ENCODE assay signal across 8 cellular contexts in the genomic region with DNA sequence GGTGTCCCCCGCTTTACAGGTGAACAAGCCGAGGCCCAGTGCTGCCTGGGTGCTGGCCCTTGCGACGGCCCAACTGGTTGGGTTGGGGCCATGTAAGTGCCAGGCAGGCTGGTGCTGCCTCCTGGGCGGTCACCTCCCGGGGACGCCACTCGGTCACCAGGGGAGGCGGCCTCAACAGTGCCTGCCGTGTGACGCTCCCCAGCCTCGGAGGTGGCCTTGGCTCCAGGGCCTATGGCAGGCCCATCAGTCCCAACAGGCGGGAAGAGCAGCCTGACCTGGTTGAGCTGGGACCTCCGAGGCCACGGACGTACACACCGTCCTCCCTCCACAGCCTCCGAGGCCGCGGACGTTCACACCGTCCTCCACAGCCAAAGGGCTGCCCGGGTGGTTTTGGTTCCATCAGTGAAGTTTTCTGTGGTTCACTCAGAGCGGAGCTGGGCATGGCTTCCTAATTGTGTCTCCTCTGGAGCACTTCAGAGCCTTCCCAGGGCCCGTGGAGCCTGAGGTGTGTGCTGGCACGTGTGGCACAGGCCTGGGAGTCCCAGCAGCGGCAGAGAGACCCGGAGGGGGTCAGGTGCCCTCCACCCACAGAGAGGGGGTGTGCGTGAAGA. TPM values are rescaled to one million over a fixed set of nuclear protein-coding genes. Genes with fewer than 3 reads are reported as not detected.
DNase-seq lines count a peak whose midpoint lies in the region; ATAC-seq and TF ChIP-seq lines count a peak whose summit lies in the region.

No MANE protein-coding gene starts in this region.

- H3K27ac ChIP-seq in HCT116 (ENCODE audit: low read depth, low read length) = peak overlapping the region; percentile 100
- peak overlapping the region; percentile 87 for H3K27ac ChIP-seq in right atrium auricular region

- TF ChIP-seq RAD21 in HCT116 (IDR thresholded peaks at IDR 0.05; ENCODE audit: low read depth) = no peak

- peak overlapping the region in 1 of 2 experiments; percentile 50; a peak in 2 of 4 replicates for H3K4me3 ChIP-seq in HCT116 (replicated peaks in 1 of 2; ENCODE audit: low read depth in 1 of 2, low read length in 2 of 2)
- peak overlapping the region in 1 of 2 donors; percentile 21 for H3K4me3 ChIP-seq in right atrium auricular region

- H3K79me2 ChIP-seq in HCT116 (ENCODE audit: insufficient read depth, low read length) = no peaks in the 10 kb centered on the region

- POLR2A ChIA-PET in HCT116 (lab: Charles Lee) = interaction anchor here (0.6 to 1.2 kb wide), 5 partner anchors 14 to 112 kb away, joined by 3 to 4 read pairs (median 3); partner anchors contain the start of gene SLCO4A1
- POLR2A ChIA-PET in activated B cell treated with CpG ODN at 0.5 μM for 24 hours (lab: Charles Lee) = interaction anchor here (0.6 to 11.0 kb wide), 13 partner anchors 14 to 283 kb away, joined by 3 to 147 read pairs (median 5); partner anchors contain the start of genes MRGBP, RPS21 and SLCO4A1

- intact Hi-C loops in HCT116 (cut with micrococcal nuclease) = no loop called here
- intact Hi-C loops in activated B cell treated with CpG ODN at 0.5 μM for 24 hours (cut with micrococcal nuclease) = loop anchor here (10.0 kb wide), 1 partner anchor 302 kb away; the partner anchor contains the start of gene DIDO1

- no peaks in the 10 kb centered on the region for H4K20me1 ChIP-seq in HCT116 (ENCODE audit: insufficient read depth)

- peak overlapping the region; percentile 78 for H3K4me2 ChIP-seq in HCT116 (ENCODE audit: low read length)

- H3K27me3 ChIP-seq in HCT116 (ENCODE audit: insufficient read depth, low read length) (no peaks in the 10 kb centered on the region), right atrium auricular region (no peaks in the 10 kb centered on the region)

- RAD21 ChIA-PET in HCT116 (lab: Charles Lee; ENCODE audit: low non-redundant PET in 1 of 2, low total read pairs in 2 of 2, uncharacterized antibody in 2 of 2, unreplicated experiment in 2 of 2) = interaction anchor here in 1 of 2 experiments (1.3 kb wide), 1 partner anchor 21 kb away, joined by 4 read pairs; no protein-coding TSS in a partner anchor

- H3K9me3 ChIP-seq in HCT116 (ENCODE audit: control insufficient read depth in 1 of 2, insufficient read depth in 1 of 2, low read depth in 1 of 2, low read length in 2 of 2) (no peaks in the 10 kb centered on the region), right atrium auricular region (no peaks in the 10 kb centered on the region)

- H3K27ac Mint-ChIP-seq in activated B cell treated with CpG ODN at 0.5 μM for 24 hours = peak overlapping the region; percentile 98
- peak overlapping the region; percentile 97 for H3K27ac Mint-ChIP-seq in stimulated activated effector memory CD8-positive, alpha-beta T cell treated with anti-CD3 and anti-CD28 coated beads, Interleukin-12 subunit alpha, Interleukin-12 subunit beta, amount 100 ng/mL, for 72 hours

- H3K36me3 ChIP-seq in HCT116 (ENCODE audit: control insufficient read depth in 1 of 2, insufficient read depth in 2 of 2, low read length in 2 of 2) = no peaks in the 10 kb centered on the region
- H3K36me3 ChIP-seq in right atrium auricular region = no peaks in the 10 kb centered on the region

- no peak overlapping the region for H2AFZ ChIP-seq in HCT116 (ENCODE audit: low read depth, low read length, poor library complexity, severe bottlenecking)

- H3K9me2 ChIP-seq in HCT116 (ENCODE audit: insufficient read depth) = no peaks in the 10 kb centered on the region

- no peak for DNase-seq in HCT116 (ENCODE audit: low read depth, low spot score)
- no peak for DNase-seq in activated B cell treated with CpG ODN at 0.5 μM for 24 hours
- DNase-seq in right atrium auricular region (ENCODE audit: low spot score) = no peak
- no peak for DNase-seq in stimulated activated effector memory CD8-positive, alpha-beta T cell treated with anti-CD3 and anti-CD28 coated beads, Interleukin-12 subunit alpha, Interleukin-12 subunit beta, amount 100 ng/mL, for 72 hours (ENCODE audit: low spot score in 2 of 2)
- DNase-seq in SKM-1 treated with dmso at 0.1 percent for 144 hours (lab: John Stamatoyannopoulos, UW; ENCODE audit: unreplicated experiment) = no peak

- H3K36me3 Mint-ChIP-seq in activated B cell treated with CpG ODN at 0.5 μM for 24 hours (ENCODE audit: low read depth) = no peaks in the 10 kb centered on the region
- peaks cover 17% of the 10 kb centered on the region for H3K36me3 Mint-ChIP-seq in stimulated activated effector memory CD8-positive, alpha-beta T cell treated with anti-CD3 and anti-CD28 coated beads, Interleukin-12 subunit alpha, Interleukin-12 subunit beta, amount 100 ng/mL, for 72 hours

- peak overlapping the region; percentile 74 for H3K9ac ChIP-seq in HCT116 (ENCODE audit: low read length)

- BruUV-seq in HCT116 (replicated peaks; lab: Mats Ljungman, UMichigan) = no TSS peak

- H3K4me1 Mint-ChIP-seq in activated B cell treated with CpG ODN at 0.5 μM for 24 hours = peaks cover 50% of the 10 kb centered on the region
- peaks cover 42% of the 10 kb centered on the region for H3K4me1 Mint-ChIP-seq in stimulated activated effector memory CD8-positive, alpha-beta T cell treated with anti-CD3 and anti-CD28 coated beads, Interleukin-12 subunit alpha, Interleukin-12 subunit beta, amount 100 ng/mL, for 72 hours

- CTCF ChIA-PET in HCT116 (lab: Charles Lee) (interaction anchor here (0.7 to 1.2 kb wide), 4 partner anchors 46 to 213 kb away, joined by 3 to 9 read pairs (median 6); no protein-coding TSS in a partner anchor), activated B cell treated with CpG ODN at 0.5 μM for 24 hours (lab: Charles Lee) (interaction anchor here (0.9 to 2.5 kb wide), 4 partner anchors 20 to 169 kb away, joined by 3 to 9 read pairs (median 5); partner anchors contain the start of gene SLCO4A1)

- H3K4me3 Mint-ChIP-seq in activated B cell treated with CpG ODN at 0.5 μM for 24 hours = peak overlapping the region; percentile 80
- H3K4me3 Mint-ChIP-seq in stimulated activated effector memory CD8-positive, alpha-beta T cell treated with anti-CD3 and anti-CD28 coated beads, Interleukin-12 subunit alpha, Interleukin-12 subunit beta, amount 100 ng/mL, for 72 hours = peak overlapping the region; percentile 76

- H3K9me3 Mint-ChIP-seq in activated B cell treated with CpG ODN at 0.5 μM for 24 hours = no peaks in the 10 kb centered on the region
- no peaks in the 10 kb centered on the region for H3K9me3 Mint-ChIP-seq in stimulated activated effector memory CD8-positive, alpha-beta T cell treated with anti-CD3 and anti-CD28 coated beads, Interleukin-12 subunit alpha, Interleukin-12 subunit beta, amount 100 ng/mL, for 72 hours

- TF ChIP-seq CTCF in HCT116 (IDR thresholded peaks at IDR 0.05 in 2 of 3, conservative IDR thresholded peaks at IDR 0.05 in 1 of 3; ENCODE audit: borderline replicate concordance in 1 of 3, insufficient read depth in 1 of 3, low read depth in 2 of 3, low read length in 2 of 3) = no peak
- no peak for TF ChIP-seq CTCF in activated B cell treated with CpG ODN at 0.5 μM for 24 hours (IDR thresholded peaks at IDR 0.05)
- TF ChIP-seq CTCF in right atrium auricular region (IDR thresholded peaks at IDR 0.05) = no peak

- H3K4me1 ChIP-seq in HCT116 (ENCODE audit: control insufficient read depth in 1 of 2, insufficient read depth in 2 of 2, low read length in 2 of 2) (peaks cover 39 to 58% of the 10 kb centered on the region in 2 experiments), right atrium auricular region (peaks cover 0 to 62% of the 10 kb centered on the region in 2 donors)

- no peaks in the 10 kb centered on the region for H3K27me3 Mint-ChIP-seq in activated B cell treated with CpG ODN at 0.5 μM for 24 hours

- no peak for TF ChIP-seq POLR2A in HCT116 (IDR thresholded peaks at IDR 0.05; ENCODE audit: borderline replicate concordance, extremely low read depth, insufficient read depth, insufficient read length)

- peak; percentile 28 for ATAC-seq in HCT116
- no peak for ATAC-seq in activated B cell treated with CpG ODN at 0.5 μM for 24 hours (ENCODE audit: low read depth)
- ATAC-seq in stimulated activated effector memory CD8-positive, alpha-beta T cell treated with anti-CD3 and anti-CD28 coated beads, Interleukin-12 subunit alpha, Interleukin-12 subunit beta, amount 100 ng/mL, for 72 hours = no peak
- ATAC-seq in HG03521 (IDR thresholded peaks at IDR 0.05; ENCODE audit: unreplicated experiment) = no peak
- ATAC-seq in HG03175 (IDR thresholded peaks at IDR 0.05; ENCODE audit: unreplicated experiment) = no peak
- ATAC-seq in GM21367 (IDR thresholded peaks at IDR 0.05; ENCODE audit: unreplicated experiment) = no peak

TF ChIP-seq in HCT116, 20 proteins besides CTCF, POLR2A, EP300 and RAD21:
- TF ChIP-seq ZFX (IDR thresholded peaks at IDR 0.05) (peak; percentile 65; the same call in 1 of the 2 replicates), ZNF274 (IDR thresholded peaks at IDR 0.05; ENCODE audit: low read depth, low read length) (no peak), SIN3A (IDR thresholded peaks at IDR 0.05; ENCODE audit: low read depth) (no peak), JUND (IDR thresholded peaks at IDR 0.05) (no peak), CEBPB (IDR thresholded peaks at IDR 0.05; ENCODE audit: low read depth) (no peak), POLR2AphosphoS5 (IDR thresholded peaks at IDR 0.05; ENCODE audit: low read depth, low read length) (no peak), EGR1 (IDR thresholded peaks at IDR 0.05; ENCODE audit: low read depth) (no peak)
- TF ChIP-seq, protein P1, sequence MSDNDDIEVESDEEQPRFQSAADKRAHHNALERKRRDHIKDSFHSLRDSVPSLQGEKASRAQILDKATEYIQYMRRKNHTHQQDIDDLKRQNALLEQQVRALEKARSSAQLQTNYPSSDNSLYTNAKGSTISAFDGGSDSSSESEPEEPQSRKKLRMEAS (IDR thresholded peaks at IDR 0.05) = no peak
TF ChIP-seq in HCT116: peak in this region for 1.

RNA-seq across cellular contexts. Expression of gene SLCO4A1, which starts 19.3 kb away (rescaled TPM):
- 107 TPM for total RNA-seq in HCT116 (2021; ENCODE audit: unreplicated experiment)
- polyA plus RNA-seq in HCT116 (2012) = 119 and 125 TPM in 2 replicates
- total RNA-seq in activated B cell treated with CpG ODN at 0.5 μM for 24 hours = 27.8 and 38.9 TPM in 2 replicates
- 10 to 100 TPM; 13.4 to 19.8 TPM for total RNA-seq in right atrium auricular region
